In genomic region chrX:115900425-115900824, GRCh38 we compare ENCODE assay signal across 23 cellular contexts.
"Had no signal": no experiment of that assay in that cellular context is flagged by ENCODE, and none has a peak within 500 bp of the region (broad histone marks: within the 10 kb centered on the region; RNA-seq: fewer than 3 reads in every experiment).

No MANE protein-coding gene starts in this region.

- H3K4me3 ChIP-seq: MG63, SJSA1, SK-N-MC had no signal

- H3K27ac ChIP-seq: SJSA1, SK-N-MC had no signal

- H3K27me3 ChIP-seq: MG63, SJSA1 had no signal

- DNase-seq: KBM-7, MG63, NCI-H1092, NCI-H1105 treated with DMSO at 0.1 percent for 48 hours, NCI-H1417 treated with DMSO at 0.1 percent for 48 hours, NCI-H146, NCI-H1694 treated with DMSO at 0.1 percent for 48 hours, NCI-H1930, NCI-H2081, NCI-H2107, NCI-H2171, NCI-H226, NCI-H446, NCI-H510A, NCI-H524 treated with DMSO at 0.1 percent for 48 hours, NCI-H69, NCI-H774, Right ventricle myocardium superior, RPMI8226, SIG-M5 had no signal

- H3K36me3 ChIP-seq: MG63, SJSA1 had no signal

- FAIRE-seq: RCC 7860 had no signal

- H3K9me3 ChIP-seq: MG63, SJSA1 had no signal

- H3K4me1 ChIP-seq: SJSA1 had no signal
